Comparison of ENCODE assay signal across 2 cellular contexts in the genomic region with DNA sequence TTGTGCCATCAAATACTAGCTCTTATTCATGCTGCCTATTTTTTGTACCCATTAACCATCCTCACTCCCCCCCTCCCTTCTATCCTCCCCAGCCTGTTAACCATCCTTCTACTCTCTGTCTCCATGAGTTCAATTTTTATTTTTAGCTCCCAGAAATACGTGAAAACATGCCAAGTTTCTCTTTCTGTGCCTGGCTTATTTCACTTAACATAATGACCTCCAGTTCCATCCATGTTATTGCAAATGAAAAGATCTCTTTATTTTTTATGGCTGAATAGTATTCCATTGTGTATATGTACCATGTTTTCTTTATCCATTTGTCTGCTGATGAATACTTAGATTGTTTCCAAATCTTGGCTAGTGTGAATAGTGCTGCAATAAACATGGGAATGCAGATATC. TPM values are rescaled to one million over a fixed set of nuclear protein-coding genes. Genes with fewer than 3 reads are reported as not detected.
"Had no signal": no experiment of that assay in that cellular context is flagged by ENCODE, and none has a peak within 500 bp of the region (broad histone marks: within the 10 kb centered on the region; RNA-seq: fewer than 3 reads in every experiment).

No MANE protein-coding gene starts in this region.

RNA-seq across cellular contexts. Expression of gene JCAD, which starts 54.3 kb away (rescaled TPM):
- total RNA-seq: activated B cell treated with CpG ODN at 0.5 μM for 24 hours; activated CD8-positive, alpha-beta T cell treated with anti-CD3 and anti-CD28 coated beads for 36 hours had no signal
